8 cellular contexts compared by ENCODE assay signal in genomic region chr19:40605201-40605971, GRCh38. TPM values are rescaled to one million over a fixed set of nuclear protein-coding genes. Genes with fewer than 3 reads are reported as not detected.
A peak's percentile ranks its signal among the peaks of the same experiment; 100 is the strongest.
DNase-seq lines count a peak whose midpoint lies in the region; ATAC-seq and TF ChIP-seq lines count a peak whose summit lies in the region.

No MANE protein-coding gene starts in this region.

- no peaks in the 10 kb centered on the region for H3K36me3 ChIP-seq in mucosa of stomach (ENCODE audit: control insufficient read depth, insufficient read depth, low read length)

- peaks cover 12% of the 10 kb centered on the region for H3K27me3 ChIP-seq in mucosa of stomach (ENCODE audit: control insufficient read depth, insufficient read depth, low read length)

- CTCF ChIA-PET in activated CD8-positive, alpha-beta memory T cell treated with anti-CD3 and anti-CD28 coated beads, Interleukin-2, amount 10 ng/mL, durations not matched to agents 7 days and 5 days (lab: Charles Lee), result interaction anchor here (0.9 to 9.3 kb wide), 11 partner anchors 9 to 319 kb away, joined by 3 to 88 read pairs (median 6); partner anchors contain the start of gene BLVRB

- peak overlapping the region; percentile 85 for H3K4me3 Mint-ChIP-seq in activated CD8-positive, alpha-beta memory T cell treated with anti-CD3 and anti-CD28 coated beads, Interleukin-2, amount 10 ng/mL, durations not matched to agents 7 days and 5 days
- peak overlapping the region; percentile 82 to 84 for H3K4me3 Mint-ChIP-seq in stimulated activated naive B cell treated with anti-CD40 and anti-IgM and Interleukin-4, amounts not matched to agents 10 μg/mL and 1 μg/mL and 100 μg/mL, for 72 hours

- peak overlapping the region; percentile 68 for H3K9ac ChIP-seq in mucosa of stomach (ENCODE audit: low read length)

- H3K36me3 Mint-ChIP-seq in activated CD8-positive, alpha-beta memory T cell treated with anti-CD3 and anti-CD28 coated beads, Interleukin-2, amount 10 ng/mL, durations not matched to agents 7 days and 5 days, result no peaks in the 10 kb centered on the region
- H3K36me3 Mint-ChIP-seq in stimulated activated naive B cell treated with anti-CD40 and anti-IgM and Interleukin-4, amounts not matched to agents 10 μg/mL and 1 μg/mL and 100 μg/mL, for 72 hours, result peaks cover 0 to 2% of the 10 kb centered on the region in 2 donors

- peak overlapping the region; percentile 39 for H3K4me3 ChIP-seq in epithelial cell of esophagus (ENCODE audit: low read length)
- H3K4me3 ChIP-seq in mucosa of stomach (ENCODE audit: low read length), result peak overlapping the region; percentile 60

- no peaks in the 10 kb centered on the region for H3K9me3 Mint-ChIP-seq in activated CD8-positive, alpha-beta memory T cell treated with anti-CD3 and anti-CD28 coated beads, Interleukin-2, amount 10 ng/mL, durations not matched to agents 7 days and 5 days (ENCODE audit: low read depth)
- peaks cover 2 to 3% of the 10 kb centered on the region in 2 donors for H3K9me3 Mint-ChIP-seq in stimulated activated naive B cell treated with anti-CD40 and anti-IgM and Interleukin-4, amounts not matched to agents 10 μg/mL and 1 μg/mL and 100 μg/mL, for 72 hours

- TF ChIP-seq CTCF in epithelial cell of esophagus (IDR thresholded peaks at IDR 0.05; ENCODE audit: insufficient read depth, low read depth, low read length, missing control alignments), result peak; percentile 7

- DNase-seq in DMS153 treated with DMSO at 0.1 percent for 48 hours (lab: John Stamatoyannopoulos, UW; ENCODE audit: unreplicated experiment) (peak; percentile 49), NOMO-1 (lab: John Stamatoyannopoulos, UW; ENCODE audit: unreplicated experiment in 2 of 2) (peak; percentile 69 to 80), epithelial cell of esophagus (ENCODE audit: low read depth) (peak; percentile 97)
- peak; percentile 92 for DNase-seq in activated CD8-positive, alpha-beta memory T cell treated with anti-CD3 and anti-CD28 coated beads, Interleukin-2, amount 10 ng/mL, durations not matched to agents 7 days and 5 days
- peak; percentile 70 for DNase-seq in stimulated activated naive B cell treated with anti-CD40 and anti-IgM and Interleukin-4, amounts not matched to agents 10 μg/mL and 1 μg/mL and 100 μg/mL, for 72 hours

- H3K4me1 Mint-ChIP-seq in activated CD8-positive, alpha-beta memory T cell treated with anti-CD3 and anti-CD28 coated beads, Interleukin-2, amount 10 ng/mL, durations not matched to agents 7 days and 5 days, result peaks cover 62% of the 10 kb centered on the region
- peaks cover 53 to 70% of the 10 kb centered on the region in 2 donors for H3K4me1 Mint-ChIP-seq in stimulated activated naive B cell treated with anti-CD40 and anti-IgM and Interleukin-4, amounts not matched to agents 10 μg/mL and 1 μg/mL and 100 μg/mL, for 72 hours

- H3K9me3 ChIP-seq in mucosa of stomach (ENCODE audit: control insufficient read depth, low read length), result no peaks in the 10 kb centered on the region

- H3K4me1 ChIP-seq in mucosa of stomach (ENCODE audit: control insufficient read depth, insufficient read depth, low read length), result peaks cover 85% of the 10 kb centered on the region

- H3K27ac Mint-ChIP-seq in activated CD8-positive, alpha-beta memory T cell treated with anti-CD3 and anti-CD28 coated beads, Interleukin-2, amount 10 ng/mL, durations not matched to agents 7 days and 5 days, result peak overlapping the region; percentile 95
- H3K27ac Mint-ChIP-seq in stimulated activated naive B cell treated with anti-CD40 and anti-IgM and Interleukin-4, amounts not matched to agents 10 μg/mL and 1 μg/mL and 100 μg/mL, for 72 hours, result peak overlapping the region; percentile 77

- peaks cover 16% of the 10 kb centered on the region for H3K27me3 Mint-ChIP-seq in activated CD8-positive, alpha-beta memory T cell treated with anti-CD3 and anti-CD28 coated beads, Interleukin-2, amount 10 ng/mL, durations not matched to agents 7 days and 5 days
- peaks cover 23 to 36% of the 10 kb centered on the region in 2 donors for H3K27me3 Mint-ChIP-seq in stimulated activated naive B cell treated with anti-CD40 and anti-IgM and Interleukin-4, amounts not matched to agents 10 μg/mL and 1 μg/mL and 100 μg/mL, for 72 hours

- ATAC-seq in HG02610 (IDR thresholded peaks at IDR 0.05; ENCODE audit: unreplicated experiment) (peak; percentile 23), HG03039 (IDR thresholded peaks at IDR 0.05; ENCODE audit: unreplicated experiment) (no peak)
- ATAC-seq in activated CD8-positive, alpha-beta memory T cell treated with anti-CD3 and anti-CD28 coated beads, Interleukin-2, amount 10 ng/mL, durations not matched to agents 7 days and 5 days, result peak; percentile 56
- ATAC-seq in stimulated activated naive B cell treated with anti-CD40 and anti-IgM and Interleukin-4, amounts not matched to agents 10 μg/mL and 1 μg/mL and 100 μg/mL, for 72 hours (replicated peaks), result peak; percentile 46 to 60

RNA-seq across cellular contexts. Expression of gene LTBP4, which starts 4.2 kb away (rescaled TPM):
- 10 to 100 TPM; 42.8 to 75.9 TPM for total RNA-seq in activated CD8-positive, alpha-beta memory T cell treated with anti-CD3 and anti-CD28 coated beads, Interleukin-2, amount 10 ng/mL, durations not matched to agents 7 days and 5 days

RNA-seq across cellular contexts. Expression of gene SHKBP1, which starts 28.7 kb away (rescaled TPM):
- total RNA-seq in activated CD8-positive, alpha-beta memory T cell treated with anti-CD3 and anti-CD28 coated beads, Interleukin-2, amount 10 ng/mL, durations not matched to agents 7 days and 5 days, result 100 to 1,000 TPM; 135 to 153 TPM
